8 cellular contexts compared by ENCODE assay signal in the genomic region with DNA sequence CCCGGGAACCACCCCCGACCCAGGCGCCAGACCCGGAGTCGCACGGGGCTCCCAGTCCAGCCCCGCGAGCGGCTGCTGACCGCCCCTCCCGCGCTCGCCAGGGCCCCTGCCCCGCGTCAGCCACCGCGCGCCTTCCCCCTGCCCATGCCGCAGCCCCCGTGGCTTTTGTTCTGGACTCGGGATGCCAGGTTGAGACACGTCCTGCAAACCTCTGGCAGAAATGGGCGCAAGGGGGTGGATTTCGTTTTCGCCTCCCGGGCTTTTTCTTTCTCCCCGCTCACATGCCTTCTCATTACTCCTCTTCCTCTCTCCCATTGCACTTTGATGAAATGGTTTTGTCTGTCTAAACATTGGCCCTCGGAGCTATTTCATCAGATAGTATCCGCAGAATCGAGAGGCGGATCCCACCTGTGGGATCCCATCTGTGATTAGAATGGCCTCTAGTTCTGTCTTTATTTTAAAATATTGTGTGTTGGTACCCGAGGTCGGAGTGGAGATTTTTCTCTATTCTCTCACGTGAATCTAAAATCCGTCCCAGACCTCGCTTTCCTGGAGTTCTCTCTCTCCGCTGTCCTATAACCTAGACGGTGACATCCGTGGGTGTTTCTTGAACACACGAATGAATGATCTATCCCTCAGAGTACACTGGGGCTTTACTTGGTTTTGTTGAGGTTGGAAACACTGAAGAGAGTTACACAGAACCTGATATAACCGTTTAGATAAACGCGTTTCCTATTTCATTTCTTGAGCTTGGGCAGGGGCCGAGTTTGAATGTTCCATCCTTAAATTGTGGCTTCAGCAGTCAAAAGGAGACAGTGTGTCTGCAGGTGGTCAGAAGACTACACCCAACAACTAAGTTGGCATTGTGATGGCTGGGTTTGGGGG. TPM values are rescaled to one million over a fixed set of nuclear protein-coding genes. Genes with fewer than 3 reads are reported as not detected.
DNase-seq lines count a peak whose midpoint lies in the region; ATAC-seq and TF ChIP-seq lines count a peak whose summit lies in the region.

No MANE protein-coding gene starts in this region.

- CTCF ChIA-PET in activated B cell treated with CpG ODN at 0.5 μM for 24 hours (lab: Charles Lee) = no interaction called here

- H3K4me3 ChIP-seq in ACC112 (ENCODE audit: low read depth, low read length) = peak overlapping the region; percentile 80
- H3K4me3 ChIP-seq in heart right ventricle = peak overlapping the region; percentile 49 to 78 (median 66)
- H3K4me3 ChIP-seq in skeletal muscle tissue (ENCODE audit: low read length in 3 of 3) = peak overlapping the region; percentile 23 to 63 (median 61)

- no peaks in the 10 kb centered on the region for H3K36me3 Mint-ChIP-seq in activated B cell treated with CpG ODN at 0.5 μM for 24 hours (ENCODE audit: low read depth)

- H3K4me3 Mint-ChIP-seq in activated B cell treated with CpG ODN at 0.5 μM for 24 hours = peak overlapping the region; percentile 75

- H3K4me1 ChIP-seq in ACC112 (ENCODE audit: control insufficient read depth, insufficient read depth, low read length, unreplicated experiment) (no peaks in the 10 kb centered on the region), heart right ventricle (peaks cover 0 to 28% (median 5%) of the 10 kb centered on the region in 9 donors), skeletal muscle tissue (ENCODE audit: control insufficient read depth in 3 of 3, insufficient read depth in 3 of 3, low read length in 3 of 3) (peaks cover 5 to 8% (median 5%) of the 10 kb centered on the region in 3 donors)

- no peak for TF ChIP-seq CTCF in activated B cell treated with CpG ODN at 0.5 μM for 24 hours (IDR thresholded peaks at IDR 0.05)
- TF ChIP-seq CTCF in heart right ventricle (IDR thresholded peaks at IDR 0.05) = no peak

- peaks cover 84% of the 10 kb centered on the region for H3K27me3 ChIP-seq in ACC112 (ENCODE audit: insufficient read depth, low read length)
- H3K27me3 ChIP-seq in heart right ventricle = peaks cover 0 to 45% (median 25%) of the 10 kb centered on the region in 7 donors
- peaks cover 26 to 39% (median 38%) of the 10 kb centered on the region in 3 donors for H3K27me3 ChIP-seq in skeletal muscle tissue (ENCODE audit: control insufficient read depth in 3 of 3, insufficient read depth in 3 of 3, low read length in 3 of 3)

- POLR2A ChIA-PET in activated B cell treated with CpG ODN at 0.5 μM for 24 hours (lab: Charles Lee) = no interaction called here

- intact Hi-C loops in activated B cell treated with CpG ODN at 0.5 μM for 24 hours (cut with micrococcal nuclease) (no loop called here), heart right ventricle (cut with DNase I) (no loop called here)

- no peaks in the 10 kb centered on the region for H3K79me2 ChIP-seq in ACC112 (ENCODE audit: control insufficient read depth, insufficient read depth, low read length, unreplicated experiment)

- peaks cover 48% of the 10 kb centered on the region for H3K27me3 Mint-ChIP-seq in activated B cell treated with CpG ODN at 0.5 μM for 24 hours

- no peak overlapping the region for H3K27ac Mint-ChIP-seq in activated B cell treated with CpG ODN at 0.5 μM for 24 hours

- peaks cover 20% of the 10 kb centered on the region for H3K4me1 Mint-ChIP-seq in activated B cell treated with CpG ODN at 0.5 μM for 24 hours

- DNase-seq in activated B cell treated with CpG ODN at 0.5 μM for 24 hours = no peak
- no peak for DNase-seq in heart right ventricle
- no peak for DNase-seq in NCI-H2107 (lab: John Stamatoyannopoulos, UW)
- no peak for DNase-seq in pons (ENCODE audit: low spot score)
- DNase-seq in glomerular visceral epithelial cell (ENCODE audit: extremely low spot score) = no peak

- no peaks in the 10 kb centered on the region for H3K9me3 Mint-ChIP-seq in activated B cell treated with CpG ODN at 0.5 μM for 24 hours

- H3K9me3 ChIP-seq in heart right ventricle (no peaks in the 10 kb centered on the region), skeletal muscle tissue (ENCODE audit: control insufficient read depth in 3 of 3, low read length in 3 of 3) (no peaks in the 10 kb centered on the region)

- H2AFZ ChIP-seq in ACC112 (ENCODE audit: low read length, unreplicated experiment) = peak overlapping the region; percentile 95

- 18% methylated on average over 43 to 44 of the region's 44 CpGs for WGBS in heart right ventricle, 2 donors

- H3K27ac ChIP-seq in ACC112 (ENCODE audit: low read depth, low read length) (no peak overlapping the region), heart right ventricle (peak overlapping the region in 4 of 10 donors; percentile 37 to 77 (median 48)), skeletal muscle tissue (ENCODE audit: low read depth, low read length) (no peak overlapping the region)

- H3K9ac ChIP-seq in skeletal muscle tissue (ENCODE audit: low read depth in 1 of 3, low read length in 3 of 3) = no peak overlapping the region

- ATAC-seq in GM19455 (IDR thresholded peaks at IDR 0.05; ENCODE audit: unreplicated experiment) = peak; percentile 23
- ATAC-seq in activated B cell treated with CpG ODN at 0.5 μM for 24 hours (ENCODE audit: low read depth) = no peak
- ATAC-seq in heart right ventricle = peak in 2 of 8 donors; percentile 6 to 16

- H3K36me3 ChIP-seq in ACC112 (ENCODE audit: insufficient read depth, low read length) = no peaks in the 10 kb centered on the region
- no peaks in the 10 kb centered on the region for H3K36me3 ChIP-seq in heart right ventricle
- H3K36me3 ChIP-seq in skeletal muscle tissue (ENCODE audit: control insufficient read depth in 3 of 3, insufficient read depth in 3 of 3, low read length in 3 of 3) = no peaks in the 10 kb centered on the region

RNA-seq across cellular contexts. Expression of a gene that starts 1.9 kb away (rescaled TPM):
- not detected in 2 replicates for total RNA-seq in activated B cell treated with CpG ODN at 0.5 μM for 24 hours
- total RNA-seq in heart right ventricle = 1 to 10 TPM in 5 of 10 donors, under 1 TPM in 5; 0.57 to 2.5 (median 1.3) TPM
- polyA plus RNA-seq in heart right ventricle = under 1 TPM; 0.14 to 0.44 TPM
- under 0.01 TPM for total RNA-seq in skeletal muscle tissue
